In the genomic region with DNA sequence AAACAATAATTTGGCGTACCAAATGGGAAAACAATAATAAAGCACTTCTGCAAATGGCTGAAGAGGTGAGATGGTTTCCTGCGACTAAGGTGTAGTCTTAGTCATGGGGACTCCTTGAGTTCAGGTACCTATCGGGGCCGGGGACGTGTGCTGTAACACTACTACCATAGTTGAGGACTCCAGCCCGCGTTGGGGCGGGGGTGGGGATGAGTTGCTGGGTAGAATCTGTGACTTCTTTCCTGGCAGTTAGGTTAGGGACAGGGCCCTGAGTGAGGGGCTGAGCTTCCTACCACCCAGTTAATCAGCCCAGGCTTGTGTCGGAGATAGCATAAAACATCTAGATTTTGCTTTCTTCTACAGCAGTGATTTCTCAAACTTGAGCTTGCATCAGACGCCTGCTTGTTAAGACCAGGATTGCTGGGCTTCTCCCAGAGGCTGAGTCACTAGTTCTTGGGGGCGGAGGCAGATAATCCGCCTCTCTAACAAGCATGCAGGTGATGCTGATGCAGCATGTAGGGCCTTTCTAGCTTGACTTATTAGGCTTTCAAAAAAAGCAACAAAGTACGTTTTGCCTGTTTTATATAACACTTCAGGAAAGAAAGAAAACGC, we compare ENCODE assay signal across 9 cellular contexts. TPM values are rescaled to one million over a fixed set of nuclear protein-coding genes. Genes with fewer than 3 reads are reported as not detected.
DNase-seq lines count a peak whose midpoint lies in the region; ATAC-seq and TF ChIP-seq lines count a peak whose summit lies in the region.
"Had no signal": no experiment of that assay in that cellular context is flagged by ENCODE, and none has a peak within 500 bp of the region (broad histone marks: within the 10 kb centered on the region; RNA-seq: fewer than 3 reads in every experiment).

No MANE protein-coding gene starts in this region.

- no CpG with 5 or more reads among the region's 14 CpGs for WGBS in mesendoderm (ENCODE audit: extremely low coverage, insufficient coverage, low lambda C conversion rate)

- peak; percentile 31 for DNase-seq in AG09319 (ENCODE audit: extremely low read depth, low read depth)
- DNase-seq in HK-2 (ENCODE audit: unreplicated experiment) = peak; percentile 39
- peak; percentile 70 for DNase-seq in astrocyte of the spinal cord (ENCODE audit: low read depth, low spot score)
- peak; percentile 80 for DNase-seq in mesendoderm
- no peak for DNase-seq in NCI-H1092 (lab: John Stamatoyannopoulos, UW)
- no peak for DNase-seq in mucosa of descending colon
- DNase-seq: naive thymus-derived CD4-positive, alpha-beta T cell had no signal

- H2BK120ac ChIP-seq in mesendoderm (ENCODE audit: low read depth, low read length) = no peak overlapping the region

- no peak overlapping the region for H3K4ac ChIP-seq in mesendoderm (ENCODE audit: low read depth, low read length)

- no peak overlapping the region for H3K9ac ChIP-seq in mesendoderm (ENCODE audit: low read length)

- H2BK15ac ChIP-seq in mesendoderm (replicated peaks; ENCODE audit: low read depth) = no peak overlapping the region

- H3K18ac ChIP-seq in mesendoderm (ENCODE audit: low read length) = no peak overlapping the region

- no peak overlapping the region for H4K8ac ChIP-seq in mesendoderm (ENCODE audit: low read depth, low read length)

- H3K27me3 ChIP-seq in mesendoderm (ENCODE audit: insufficient read depth, low read length, poor library complexity) = no peaks in the 10 kb centered on the region

- peak overlapping the region; percentile 22 for H3K27ac ChIP-seq in mesendoderm (ENCODE audit: low read depth, low read length)

- intact Hi-C loops in mucosa of descending colon (cut with DNase I, micrococcal nuclease) = no loop called here

- H3K4me2 ChIP-seq in mesendoderm (ENCODE audit: low read length) = no peak overlapping the region

- H4K5ac ChIP-seq in mesendoderm (ENCODE audit: low read length) = no peak overlapping the region

- no peak overlapping the region for H2AK5ac ChIP-seq in mesendoderm (ENCODE audit: low read length)

- no peak overlapping the region for H3K23ac ChIP-seq in mesendoderm (ENCODE audit: low read length)

- H3K36me3 ChIP-seq in mesendoderm (ENCODE audit: control insufficient read depth, insufficient read depth, low read length) (no peaks in the 10 kb centered on the region), mucosa of descending colon (ENCODE audit: low read depth) (no peaks in the 10 kb centered on the region)

- in situ Hi-C loops in astrocyte of the spinal cord (cut with HindIII; ENCODE audit: low sequenced_read_pairs) = no loop called here

- H3K56ac ChIP-seq in mesendoderm (ENCODE audit: low read length) = peak overlapping the region; percentile 0

- H3K79me2 ChIP-seq in mesendoderm (ENCODE audit: control insufficient read depth, insufficient read depth, low read length) = no peaks in the 10 kb centered on the region

- no peak overlapping the region for H2BK5ac ChIP-seq in mesendoderm (ENCODE audit: low read length)

- H3K79me1 ChIP-seq in mesendoderm (ENCODE audit: low read length) = no peaks in the 10 kb centered on the region

- H3K4me3 ChIP-seq in astrocyte of the spinal cord (ENCODE audit: low read depth, low read length) (no peak overlapping the region), mesendoderm (ENCODE audit: low read length) (no peak overlapping the region), mucosa of descending colon (no peak overlapping the region)

- no peaks in the 10 kb centered on the region for H3K4me1 ChIP-seq in mesendoderm (ENCODE audit: control insufficient read depth, low read depth, low read length)
- H3K4me1 ChIP-seq in mucosa of descending colon (ENCODE audit: low read depth) = no peaks in the 10 kb centered on the region

- H3K9me3 ChIP-seq in mucosa of descending colon = no peaks in the 10 kb centered on the region

- TF ChIP-seq CTCF in AG09319 (IDR thresholded peaks at IDR 0.05; ENCODE audit: low read depth, low read length) (no peak), astrocyte of the spinal cord (IDR thresholded peaks at IDR 0.05; ENCODE audit: low read depth, low read length) (no peak), mucosa of descending colon (IDR thresholded peaks at IDR 0.05) (no peak)

- ATAC-seq in HG03469 (IDR thresholded peaks at IDR 0.05; ENCODE audit: unreplicated experiment) = no peak
- ATAC-seq in mucosa of descending colon = no peak
- no peak for ATAC-seq in GM18867 (IDR thresholded peaks at IDR 0.05; ENCODE audit: unreplicated experiment)
- ATAC-seq: naive thymus-derived CD4-positive, alpha-beta T cell had no signal

RNA-seq across cellular contexts. Expression of a gene that starts 30.2 kb away (rescaled TPM):
- 54.4 TPM for polyA plus RNA-seq in mesendoderm (2013, experiment 1 of 2)
- polyA plus RNA-seq in mesendoderm (2013, experiment 2 of 2) = 56.3 TPM
- 10 to 100 TPM; 72.7 to 94.6 (median 92.0) TPM for total RNA-seq in mucosa of descending colon

RNA-seq across cellular contexts. Expression of a gene that starts 53.7 kb away (rescaled TPM):
- polyA plus RNA-seq in mesendoderm (2013, experiment 1 of 2) = 38.5 TPM
- polyA plus RNA-seq in mesendoderm (2013, experiment 2 of 2) = 38.7 TPM
- 10 to 100 TPM in 1 of 3 donors, 1 to 10 TPM in 2; 8.5 to 13.2 (median 8.9) TPM for total RNA-seq in mucosa of descending colon

Comparison
In these comparisons a context has a peak if more than half of its experiments do, and no peak if none do; other contexts are left out.
1. DNase-seq: peak in AG09319 (single experiment), HK-2 (single experiment), astrocyte of the spinal cord (single experiment) and mesendoderm (single experiment); none in NCI-H1092 (single experiment) and mucosa of descending colon (0 of 3).